2 cellular contexts compared by ENCODE assay signal in the genomic region with DNA sequence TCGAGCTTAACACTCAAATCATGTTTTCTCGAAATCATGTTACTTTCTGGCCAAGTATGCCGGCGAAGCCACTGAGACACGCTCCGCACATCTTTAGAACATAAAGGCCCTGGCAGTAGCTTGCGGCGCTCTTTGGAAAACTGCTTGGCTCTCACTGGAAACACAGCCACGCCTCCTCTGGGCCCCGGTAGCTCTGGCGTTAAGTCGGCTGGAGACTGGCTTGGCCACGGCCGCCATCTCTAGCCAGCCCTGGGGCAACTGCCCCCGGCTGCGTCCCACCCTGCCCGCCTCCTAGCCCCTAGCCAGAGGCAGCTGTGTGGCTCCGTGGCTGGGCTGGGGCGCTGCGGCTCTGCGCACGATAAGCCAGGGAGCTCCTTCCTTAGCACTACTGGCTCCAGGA.
TF ChIP-seq lines count a peak whose summit lies in the region.

No MANE protein-coding gene starts in this region.

TF ChIP-seq in GM23338, 12 proteins besides CTCF, POLR2A, EP300 and RAD21 (continues in another document):
- TF ChIP-seq POLR2AphosphoS5 (IDR thresholded peaks at IDR 0.05; ENCODE audit: low read depth) = no peak
- no peak for TF ChIP-seq ZNF114 (CRISPR knock-in tag; IDR thresholded peaks at IDR 0.05)
- TF ChIP-seq, protein P1, sequence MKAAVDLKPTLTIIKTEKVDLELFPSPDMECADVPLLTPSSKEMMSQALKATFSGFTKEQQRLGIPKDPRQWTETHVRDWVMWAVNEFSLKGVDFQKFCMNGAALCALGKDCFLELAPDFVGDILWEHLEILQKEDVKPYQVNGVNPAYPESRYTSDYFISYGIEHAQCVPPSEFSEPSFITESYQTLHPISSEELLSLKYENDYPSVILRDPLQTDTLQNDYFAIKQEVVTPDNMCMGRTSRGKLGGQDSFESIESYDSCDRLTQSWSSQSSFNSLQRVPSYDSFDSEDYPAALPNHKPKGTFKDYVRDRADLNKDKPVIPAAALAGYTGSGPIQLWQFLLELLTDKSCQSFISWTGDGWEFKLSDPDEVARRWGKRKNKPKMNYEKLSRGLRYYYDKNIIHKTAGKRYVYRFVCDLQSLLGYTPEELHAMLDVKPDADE (IDR thresholded peaks at IDR 0.05) = no peak
- TF ChIP-seq JUNB (IDR thresholded peaks at IDR 0.05; ENCODE audit: unreplicated experiment) = no peak
- no peak for TF ChIP-seq STAT1 (IDR thresholded peaks at IDR 0.05; ENCODE audit: unreplicated experiment)
- TF ChIP-seq EZH2phosphoT487 (IDR thresholded peaks at IDR 0.05; ENCODE audit: unreplicated experiment) = no peak
- TF ChIP-seq NANOG (IDR thresholded peaks at IDR 0.05; ENCODE audit: borderline replicate concordance) = no peak
- TF ChIP-seq CREB1 (CRISPR knock-in tag; IDR thresholded peaks at IDR 0.05; ENCODE audit: low read depth) = no peak
- TF ChIP-seq EZH2 (IDR thresholded peaks at IDR 0.05; ENCODE audit: low read depth, unreplicated experiment) = no peak
- TF ChIP-seq, protein P2, sequence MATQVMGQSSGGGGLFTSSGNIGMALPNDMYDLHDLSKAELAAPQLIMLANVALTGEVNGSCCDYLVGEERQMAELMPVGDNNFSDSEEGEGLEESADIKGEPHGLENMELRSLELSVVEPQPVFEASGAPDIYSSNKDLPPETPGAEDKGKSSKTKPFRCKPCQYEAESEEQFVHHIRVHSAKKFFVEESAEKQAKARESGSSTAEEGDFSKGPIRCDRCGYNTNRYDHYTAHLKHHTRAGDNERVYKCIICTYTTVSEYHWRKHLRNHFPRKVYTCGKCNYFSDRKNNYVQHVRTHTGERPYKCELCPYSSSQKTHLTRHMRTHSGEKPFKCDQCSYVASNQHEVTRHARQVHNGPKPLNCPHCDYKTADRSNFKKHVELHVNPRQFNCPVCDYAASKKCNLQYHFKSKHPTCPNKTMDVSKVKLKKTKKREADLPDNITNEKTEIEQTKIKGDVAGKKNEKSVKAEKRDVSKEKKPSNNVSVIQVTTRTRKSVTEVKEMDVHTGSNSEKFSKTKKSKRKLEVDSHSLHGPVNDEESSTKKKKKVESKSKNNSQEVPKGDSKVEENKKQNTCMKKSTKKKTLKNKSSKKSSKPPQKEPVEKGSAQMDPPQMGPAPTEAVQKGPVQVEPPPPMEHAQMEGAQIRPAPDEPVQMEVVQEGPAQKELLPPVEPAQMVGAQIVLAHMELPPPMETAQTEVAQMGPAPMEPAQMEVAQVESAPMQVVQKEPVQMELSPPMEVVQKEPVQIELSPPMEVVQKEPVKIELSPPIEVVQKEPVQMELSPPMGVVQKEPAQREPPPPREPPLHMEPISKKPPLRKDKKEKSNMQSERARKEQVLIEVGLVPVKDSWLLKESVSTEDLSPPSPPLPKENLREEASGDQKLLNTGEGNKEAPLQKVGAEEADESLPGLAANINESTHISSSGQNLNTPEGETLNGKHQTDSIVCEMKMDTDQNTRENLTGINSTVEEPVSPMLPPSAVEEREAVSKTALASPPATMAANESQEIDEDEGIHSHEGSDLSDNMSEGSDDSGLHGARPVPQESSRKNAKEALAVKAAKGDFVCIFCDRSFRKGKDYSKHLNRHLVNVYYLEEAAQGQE (IDR thresholded peaks at IDR 0.05; ENCODE audit: unreplicated experiment) = no peak
- TF ChIP-seq ZNF331 (CRISPR knock-in tag; IDR thresholded peaks at IDR 0.05; ENCODE audit: low read depth) = no peak

TF ChIP-seq in H1, 55 proteins besides CTCF, POLR2A, EP300 and RAD21:
- TF ChIP-seq KDM4A (IDR thresholded peaks at IDR 0.05; ENCODE audit: low read depth, low read length, severe bottlenecking) (no peak), NRF1 (IDR thresholded peaks at IDR 0.05; ENCODE audit: low read depth, low read length) (no peak), FOSL1 (IDR thresholded peaks at IDR 0.05; ENCODE audit: insufficient read depth, low read depth, low read length) (no peak), RBBP5 (IDR thresholded peaks at IDR 0.05; ENCODE audit: borderline replicate concordance, low read depth, low read length) (no peak), CREB1 (IDR thresholded peaks at IDR 0.05) (no peak), POU5F1 (IDR thresholded peaks at IDR 0.05; ENCODE audit: low read depth, low read length) (no peak), KDM1A (IDR thresholded peaks at IDR 0.05; ENCODE audit: borderline replicate concordance, low read length) (no peak), RNF2 (IDR thresholded peaks at IDR 0.05; ENCODE audit: borderline replicate concordance, low read depth, low read length, missing control alignments, poor library complexity, severe bottlenecking) (no peak), SP1 (IDR thresholded peaks at IDR 0.05; ENCODE audit: low read depth, low read length) (no peak), CHD1 (IDR thresholded peaks at IDR 0.05; ENCODE audit: low read depth, low read length) (no peak), TAF1 (IDR thresholded peaks at IDR 0.05; ENCODE audit: low read depth, low read length) (no peak), CBX8 (IDR thresholded peaks at IDR 0.05; ENCODE audit: borderline replicate concordance, low read depth, low read length) (no peak), SIN3A (conservative IDR thresholded peaks at IDR 0.05 in 1 of 2, IDR thresholded peaks at IDR 0.05 in 1 of 2; ENCODE audit: low read depth in 1 of 2, low read length in 2 of 2) (no peak), CHD2 (IDR thresholded peaks at IDR 0.05; ENCODE audit: low read length) (no peak)
- TF ChIP-seq, protein P3, sequence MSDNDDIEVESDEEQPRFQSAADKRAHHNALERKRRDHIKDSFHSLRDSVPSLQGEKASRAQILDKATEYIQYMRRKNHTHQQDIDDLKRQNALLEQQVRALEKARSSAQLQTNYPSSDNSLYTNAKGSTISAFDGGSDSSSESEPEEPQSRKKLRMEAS (IDR thresholded peaks at IDR 0.05) = no peak
- TF ChIP-seq, protein P4, sequence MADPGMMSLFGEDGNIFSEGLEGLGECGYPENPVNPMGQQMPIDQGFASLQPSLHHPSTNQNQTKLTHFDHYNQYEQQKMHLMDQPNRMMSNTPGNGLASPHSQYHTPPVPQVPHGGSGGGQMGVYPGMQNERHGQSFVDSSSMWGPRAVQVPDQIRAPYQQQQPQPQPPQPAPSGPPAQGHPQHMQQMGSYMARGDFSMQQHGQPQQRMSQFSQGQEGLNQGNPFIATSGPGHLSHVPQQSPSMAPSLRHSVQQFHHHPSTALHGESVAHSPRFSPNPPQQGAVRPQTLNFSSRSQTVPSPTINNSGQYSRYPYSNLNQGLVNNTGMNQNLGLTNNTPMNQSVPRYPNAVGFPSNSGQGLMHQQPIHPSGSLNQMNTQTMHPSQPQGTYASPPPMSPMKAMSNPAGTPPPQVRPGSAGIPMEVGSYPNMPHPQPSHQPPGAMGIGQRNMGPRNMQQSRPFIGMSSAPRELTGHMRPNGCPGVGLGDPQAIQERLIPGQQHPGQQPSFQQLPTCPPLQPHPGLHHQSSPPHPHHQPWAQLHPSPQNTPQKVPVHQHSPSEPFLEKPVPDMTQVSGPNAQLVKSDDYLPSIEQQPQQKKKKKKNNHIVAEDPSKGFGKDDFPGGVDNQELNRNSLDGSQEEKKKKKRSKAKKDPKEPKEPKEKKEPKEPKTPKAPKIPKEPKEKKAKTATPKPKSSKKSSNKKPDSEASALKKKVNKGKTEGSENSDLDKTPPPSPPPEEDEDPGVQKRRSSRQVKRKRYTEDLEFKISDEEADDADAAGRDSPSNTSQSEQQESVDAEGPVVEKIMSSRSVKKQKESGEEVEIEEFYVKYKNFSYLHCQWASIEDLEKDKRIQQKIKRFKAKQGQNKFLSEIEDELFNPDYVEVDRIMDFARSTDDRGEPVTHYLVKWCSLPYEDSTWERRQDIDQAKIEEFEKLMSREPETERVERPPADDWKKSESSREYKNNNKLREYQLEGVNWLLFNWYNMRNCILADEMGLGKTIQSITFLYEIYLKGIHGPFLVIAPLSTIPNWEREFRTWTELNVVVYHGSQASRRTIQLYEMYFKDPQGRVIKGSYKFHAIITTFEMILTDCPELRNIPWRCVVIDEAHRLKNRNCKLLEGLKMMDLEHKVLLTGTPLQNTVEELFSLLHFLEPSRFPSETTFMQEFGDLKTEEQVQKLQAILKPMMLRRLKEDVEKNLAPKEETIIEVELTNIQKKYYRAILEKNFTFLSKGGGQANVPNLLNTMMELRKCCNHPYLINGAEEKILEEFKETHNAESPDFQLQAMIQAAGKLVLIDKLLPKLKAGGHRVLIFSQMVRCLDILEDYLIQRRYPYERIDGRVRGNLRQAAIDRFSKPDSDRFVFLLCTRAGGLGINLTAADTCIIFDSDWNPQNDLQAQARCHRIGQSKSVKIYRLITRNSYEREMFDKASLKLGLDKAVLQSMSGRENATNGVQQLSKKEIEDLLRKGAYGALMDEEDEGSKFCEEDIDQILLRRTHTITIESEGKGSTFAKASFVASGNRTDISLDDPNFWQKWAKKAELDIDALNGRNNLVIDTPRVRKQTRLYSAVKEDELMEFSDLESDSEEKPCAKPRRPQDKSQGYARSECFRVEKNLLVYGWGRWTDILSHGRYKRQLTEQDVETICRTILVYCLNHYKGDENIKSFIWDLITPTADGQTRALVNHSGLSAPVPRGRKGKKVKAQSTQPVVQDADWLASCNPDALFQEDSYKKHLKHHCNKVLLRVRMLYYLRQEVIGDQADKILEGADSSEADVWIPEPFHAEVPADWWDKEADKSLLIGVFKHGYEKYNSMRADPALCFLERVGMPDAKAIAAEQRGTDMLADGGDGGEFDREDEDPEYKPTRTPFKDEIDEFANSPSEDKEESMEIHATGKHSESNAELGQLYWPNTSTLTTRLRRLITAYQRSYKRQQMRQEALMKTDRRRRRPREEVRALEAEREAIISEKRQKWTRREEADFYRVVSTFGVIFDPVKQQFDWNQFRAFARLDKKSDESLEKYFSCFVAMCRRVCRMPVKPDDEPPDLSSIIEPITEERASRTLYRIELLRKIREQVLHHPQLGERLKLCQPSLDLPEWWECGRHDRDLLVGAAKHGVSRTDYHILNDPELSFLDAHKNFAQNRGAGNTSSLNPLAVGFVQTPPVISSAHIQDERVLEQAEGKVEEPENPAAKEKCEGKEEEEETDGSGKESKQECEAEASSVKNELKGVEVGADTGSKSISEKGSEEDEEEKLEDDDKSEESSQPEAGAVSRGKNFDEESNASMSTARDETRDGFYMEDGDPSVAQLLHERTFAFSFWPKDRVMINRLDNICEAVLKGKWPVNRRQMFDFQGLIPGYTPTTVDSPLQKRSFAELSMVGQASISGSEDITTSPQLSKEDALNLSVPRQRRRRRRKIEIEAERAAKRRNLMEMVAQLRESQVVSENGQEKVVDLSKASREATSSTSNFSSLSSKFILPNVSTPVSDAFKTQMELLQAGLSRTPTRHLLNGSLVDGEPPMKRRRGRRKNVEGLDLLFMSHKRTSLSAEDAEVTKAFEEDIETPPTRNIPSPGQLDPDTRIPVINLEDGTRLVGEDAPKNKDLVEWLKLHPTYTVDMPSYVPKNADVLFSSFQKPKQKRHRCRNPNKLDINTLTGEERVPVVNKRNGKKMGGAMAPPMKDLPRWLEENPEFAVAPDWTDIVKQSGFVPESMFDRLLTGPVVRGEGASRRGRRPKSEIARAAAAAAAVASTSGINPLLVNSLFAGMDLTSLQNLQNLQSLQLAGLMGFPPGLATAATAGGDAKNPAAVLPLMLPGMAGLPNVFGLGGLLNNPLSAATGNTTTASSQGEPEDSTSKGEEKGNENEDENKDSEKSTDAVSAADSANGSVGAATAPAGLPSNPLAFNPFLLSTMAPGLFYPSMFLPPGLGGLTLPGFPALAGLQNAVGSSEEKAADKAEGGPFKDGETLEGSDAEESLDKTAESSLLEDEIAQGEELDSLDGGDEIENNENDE (IDR thresholded peaks at IDR 0.05; ENCODE audit: insufficient replicate concordance, low read length) = no peak
- TF ChIP-seq, protein P5, sequence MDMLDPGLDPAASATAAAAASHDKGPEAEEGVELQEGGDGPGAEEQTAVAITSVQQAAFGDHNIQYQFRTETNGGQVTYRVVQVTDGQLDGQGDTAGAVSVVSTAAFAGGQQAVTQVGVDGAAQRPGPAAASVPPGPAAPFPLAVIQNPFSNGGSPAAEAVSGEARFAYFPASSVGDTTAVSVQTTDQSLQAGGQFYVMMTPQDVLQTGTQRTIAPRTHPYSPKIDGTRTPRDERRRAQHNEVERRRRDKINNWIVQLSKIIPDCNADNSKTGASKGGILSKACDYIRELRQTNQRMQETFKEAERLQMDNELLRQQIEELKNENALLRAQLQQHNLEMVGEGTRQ (IDR thresholded peaks at IDR 0.05; ENCODE audit: low read length) = no peak
